ENCODE assay signal across 10 cellular contexts in genomic region chr4:153471691-153472080, GRCh38. TPM values are rescaled to one million over a fixed set of nuclear protein-coding genes. Genes with fewer than 3 reads are reported as not detected.
DNase-seq lines count a peak whose midpoint lies in the region; ATAC-seq lines count a peak whose summit lies in the region.
"Had no signal": no experiment of that assay in that cellular context is flagged by ENCODE, and none has a peak within 500 bp of the region (broad histone marks: within the 10 kb centered on the region; RNA-seq: fewer than 3 reads in every experiment).

No MANE protein-coding gene starts in this region.

- H3K27me3 Mint-ChIP-seq in activated T-helper 1 cell treated with anti-CD3 and anti-CD28 coated beads, Interleukin-12 subunit alpha, Interleukin-12 subunit beta, Interleukin-2, Interleukin-4 antibody, amounts not matched to agents 30 ng/mL and 10 ng/mL and 1 ng/mL, durations not matched to agents 14 hours and 24 hours and 36 hours (ENCODE audit: insufficient read depth), result no peaks in the 10 kb centered on the region

- H3K27ac ChIP-seq in caudate nucleus (ENCODE audit: low read depth, low read length), result no peak overlapping the region
- H3K27ac ChIP-seq: esophagus muscularis mucosa had no signal

- DNase-seq in activated T-helper 1 cell treated with anti-CD3 and anti-CD28 coated beads, Interleukin-12 subunit alpha, Interleukin-12 subunit beta, Interleukin-2, Interleukin-4 antibody, amounts not matched to agents 30 ng/mL and 10 ng/mL and 1 ng/mL, durations not matched to agents 14 hours and 24 hours and 36 hours (ENCODE audit: low spot score), result no peak
- no peak for DNase-seq in stimulated activated effector memory CD8-positive, alpha-beta T cell treated with anti-CD3 and anti-CD28 coated beads, Interleukin-12 subunit alpha, Interleukin-12 subunit beta, amount 100 ng/mL, for 72 hours (ENCODE audit: low spot score in 2 of 2)
- no peak for DNase-seq in DMS 273 (lab: John Stamatoyannopoulos, UW; ENCODE audit: unreplicated experiment)
- no peak for DNase-seq in caudate nucleus (lab: John Stamatoyannopoulos, UW)
- DNase-seq in NCI-H1694 treated with DMSO at 0.1 percent for 48 hours (lab: John Stamatoyannopoulos, UW), result no peak
- no peak for DNase-seq in activated gamma-delta T cell treated with Interleukin-2 at 50 U/mL for 16 hours
- DNase-seq: NCI-H2227 treated with DMSO at 0.1 percent for 48 hours had no signal

- H3K4me3 Mint-ChIP-seq in activated T-helper 1 cell treated with anti-CD3 and anti-CD28 coated beads, Interleukin-12 subunit alpha, Interleukin-12 subunit beta, Interleukin-2, Interleukin-4 antibody, amounts not matched to agents 30 ng/mL and 10 ng/mL and 1 ng/mL, durations not matched to agents 14 hours and 24 hours and 36 hours, result peak overlapping the region; percentile 89
- peak overlapping the region; percentile 88 for H3K4me3 Mint-ChIP-seq in stimulated activated effector memory CD8-positive, alpha-beta T cell treated with anti-CD3 and anti-CD28 coated beads, Interleukin-12 subunit alpha, Interleukin-12 subunit beta, amount 100 ng/mL, for 72 hours

- H3K9me3 Mint-ChIP-seq in activated T-helper 1 cell treated with anti-CD3 and anti-CD28 coated beads, Interleukin-12 subunit alpha, Interleukin-12 subunit beta, Interleukin-2, Interleukin-4 antibody, amounts not matched to agents 30 ng/mL and 10 ng/mL and 1 ng/mL, durations not matched to agents 14 hours and 24 hours and 36 hours, result no peaks in the 10 kb centered on the region
- no peaks in the 10 kb centered on the region for H3K9me3 Mint-ChIP-seq in stimulated activated effector memory CD8-positive, alpha-beta T cell treated with anti-CD3 and anti-CD28 coated beads, Interleukin-12 subunit alpha, Interleukin-12 subunit beta, amount 100 ng/mL, for 72 hours

- peaks cover 76% of the 10 kb centered on the region for H3K4me1 Mint-ChIP-seq in activated T-helper 1 cell treated with anti-CD3 and anti-CD28 coated beads, Interleukin-12 subunit alpha, Interleukin-12 subunit beta, Interleukin-2, Interleukin-4 antibody, amounts not matched to agents 30 ng/mL and 10 ng/mL and 1 ng/mL, durations not matched to agents 14 hours and 24 hours and 36 hours (ENCODE audit: low read depth)
- H3K4me1 Mint-ChIP-seq in stimulated activated effector memory CD8-positive, alpha-beta T cell treated with anti-CD3 and anti-CD28 coated beads, Interleukin-12 subunit alpha, Interleukin-12 subunit beta, amount 100 ng/mL, for 72 hours, result peaks cover 67% of the 10 kb centered on the region

- ATAC-seq in GM19452 (IDR thresholded peaks at IDR 0.05; ENCODE audit: unreplicated experiment), result peak; percentile 42
- ATAC-seq in HG03432 (IDR thresholded peaks at IDR 0.05; ENCODE audit: unreplicated experiment), result peak; percentile 34
- peak; percentile 60 for ATAC-seq in stimulated activated effector memory CD8-positive, alpha-beta T cell treated with anti-CD3 and anti-CD28 coated beads, Interleukin-12 subunit alpha, Interleukin-12 subunit beta, amount 100 ng/mL, for 72 hours

- H3K36me3 Mint-ChIP-seq in activated T-helper 1 cell treated with anti-CD3 and anti-CD28 coated beads, Interleukin-12 subunit alpha, Interleukin-12 subunit beta, Interleukin-2, Interleukin-4 antibody, amounts not matched to agents 30 ng/mL and 10 ng/mL and 1 ng/mL, durations not matched to agents 14 hours and 24 hours and 36 hours (ENCODE audit: low read depth), result peaks cover 37% of the 10 kb centered on the region
- H3K36me3 Mint-ChIP-seq in stimulated activated effector memory CD8-positive, alpha-beta T cell treated with anti-CD3 and anti-CD28 coated beads, Interleukin-12 subunit alpha, Interleukin-12 subunit beta, amount 100 ng/mL, for 72 hours, result peaks cover 82% of the 10 kb centered on the region

- peak overlapping the region; percentile 73 for H3K27ac Mint-ChIP-seq in activated T-helper 1 cell treated with anti-CD3 and anti-CD28 coated beads, Interleukin-12 subunit alpha, Interleukin-12 subunit beta, Interleukin-2, Interleukin-4 antibody, amounts not matched to agents 30 ng/mL and 10 ng/mL and 1 ng/mL, durations not matched to agents 14 hours and 24 hours and 36 hours
- H3K27ac Mint-ChIP-seq in stimulated activated effector memory CD8-positive, alpha-beta T cell treated with anti-CD3 and anti-CD28 coated beads, Interleukin-12 subunit alpha, Interleukin-12 subunit beta, amount 100 ng/mL, for 72 hours, result peak overlapping the region; percentile 69

- intact Hi-C loops in activated T-helper 1 cell treated with anti-CD3 and anti-CD28 coated beads, Interleukin-12 subunit alpha, Interleukin-12 subunit beta, Interleukin-2, Interleukin-4 antibody, amounts not matched to agents 30 ng/mL and 10 ng/mL and 1 ng/mL, durations not matched to agents 14 hours and 24 hours and 36 hours (cut with micrococcal nuclease), result no loop called here

RNA-seq across cellular contexts. Expression of gene TMEM131L, which starts 5.5 kb away (rescaled TPM):
- total RNA-seq in activated T-helper 1 cell treated with anti-CD3 and anti-CD28 coated beads, Interleukin-12 subunit alpha, Interleukin-12 subunit beta, Interleukin-2, Interleukin-4 antibody, amounts not matched to agents 30 ng/mL and 10 ng/mL and 1 ng/mL, durations not matched to agents 14 hours and 24 hours and 36 hours, result 39.5 and 42.2 TPM in 2 replicates
